In the genomic region with DNA sequence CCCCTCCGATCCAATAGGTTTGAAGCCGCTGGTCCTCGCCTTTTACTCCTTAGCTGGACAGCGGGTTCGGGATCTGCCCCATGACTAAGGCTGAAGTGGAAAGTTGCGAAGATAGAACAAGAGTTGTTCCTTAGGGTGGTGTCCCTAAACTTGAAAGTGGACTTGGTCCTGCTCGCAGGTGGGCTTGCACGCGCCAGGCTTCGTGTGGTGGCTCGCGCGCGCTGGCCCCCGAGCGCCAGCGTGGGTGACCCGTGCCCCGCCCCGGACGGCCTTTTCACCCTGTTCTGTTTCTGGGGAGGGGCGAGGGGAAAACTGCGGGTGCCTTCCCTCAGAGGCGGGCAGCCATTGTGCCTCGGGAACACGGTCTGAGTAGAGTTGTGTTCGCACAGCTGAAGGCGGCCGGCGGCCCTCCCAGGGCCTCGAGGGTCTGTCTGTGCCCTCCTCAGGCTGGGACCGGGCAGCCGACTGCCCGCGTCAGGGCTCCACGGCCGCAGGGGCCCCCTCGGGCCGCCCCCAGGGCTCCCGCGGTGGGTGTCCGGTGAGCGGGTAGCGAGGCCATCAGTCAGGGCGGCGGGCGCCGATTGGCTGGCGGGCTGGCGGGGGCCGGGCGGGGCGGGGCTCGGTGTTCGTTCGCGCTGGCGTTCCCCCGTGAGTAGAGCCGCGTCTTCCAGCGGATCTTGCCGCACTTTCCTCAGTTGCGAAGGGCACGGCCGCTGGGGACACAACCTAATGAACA, we compare ENCODE assay signal across 1 cellular context.
A peak's percentile ranks its signal among the peaks of the same experiment; 100 is the strongest.
TF ChIP-seq lines count a peak whose summit lies in the region.

No MANE protein-coding gene starts in this region.

TF ChIP-seq in HepG2, 621 proteins besides CTCF, POLR2A, EP300 and RAD21 (continued from another document and continues in another):
- TF ChIP-seq ARID5B (CRISPR knock-in tag; IDR thresholded peaks at IDR 0.05) = peak; percentile 62
- TF ChIP-seq RFX5 (IDR thresholded peaks at IDR 0.05; ENCODE audit: low read depth, low read length) = no peak
- no peak for TF ChIP-seq ZNF260 (CRISPR knock-in tag; IDR thresholded peaks at IDR 0.05; ENCODE audit: borderline replicate concordance, low read depth)
- no peak for TF ChIP-seq ZFP36 (IDR thresholded peaks at IDR 0.05; ENCODE audit: borderline replicate concordance, low read depth, low read length, partially characterized antibody)
- peak; percentile 76; the same call in 1 of the 2 replicates for TF ChIP-seq YEATS4 (CRISPR knock-in tag; IDR thresholded peaks at IDR 0.05; ENCODE audit: borderline replicate concordance)
- peak; percentile 35; the same call in 1 of the 2 replicates for TF ChIP-seq MAF1 (CRISPR knock-in tag; IDR thresholded peaks at IDR 0.05; ENCODE audit: borderline replicate concordance)
- peak; percentile 98 for TF ChIP-seq KDM5B (CRISPR knock-in tag; IDR thresholded peaks at IDR 0.05; ENCODE audit: borderline replicate concordance)
- no peak for TF ChIP-seq ZNF672 (CRISPR knock-in tag; IDR thresholded peaks at IDR 0.05)
- peak; percentile 35; the same call in 1 of the 2 replicates for TF ChIP-seq GATAD2A (CRISPR knock-in tag; IDR thresholded peaks at IDR 0.05)
- TF ChIP-seq, protein P1, sequence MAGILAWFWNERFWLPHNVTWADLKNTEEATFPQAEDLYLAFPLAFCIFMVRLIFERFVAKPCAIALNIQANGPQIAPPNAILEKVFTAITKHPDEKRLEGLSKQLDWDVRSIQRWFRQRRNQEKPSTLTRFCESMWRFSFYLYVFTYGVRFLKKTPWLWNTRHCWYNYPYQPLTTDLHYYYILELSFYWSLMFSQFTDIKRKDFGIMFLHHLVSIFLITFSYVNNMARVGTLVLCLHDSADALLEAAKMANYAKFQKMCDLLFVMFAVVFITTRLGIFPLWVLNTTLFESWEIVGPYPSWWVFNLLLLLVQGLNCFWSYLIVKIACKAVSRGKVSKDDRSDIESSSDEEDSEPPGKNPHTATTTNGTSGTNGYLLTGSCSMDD (CRISPR knock-in tag; IDR thresholded peaks at IDR 0.05) = peak; percentile 58; the same call in 1 of the 2 replicates
- TF ChIP-seq, protein P2, sequence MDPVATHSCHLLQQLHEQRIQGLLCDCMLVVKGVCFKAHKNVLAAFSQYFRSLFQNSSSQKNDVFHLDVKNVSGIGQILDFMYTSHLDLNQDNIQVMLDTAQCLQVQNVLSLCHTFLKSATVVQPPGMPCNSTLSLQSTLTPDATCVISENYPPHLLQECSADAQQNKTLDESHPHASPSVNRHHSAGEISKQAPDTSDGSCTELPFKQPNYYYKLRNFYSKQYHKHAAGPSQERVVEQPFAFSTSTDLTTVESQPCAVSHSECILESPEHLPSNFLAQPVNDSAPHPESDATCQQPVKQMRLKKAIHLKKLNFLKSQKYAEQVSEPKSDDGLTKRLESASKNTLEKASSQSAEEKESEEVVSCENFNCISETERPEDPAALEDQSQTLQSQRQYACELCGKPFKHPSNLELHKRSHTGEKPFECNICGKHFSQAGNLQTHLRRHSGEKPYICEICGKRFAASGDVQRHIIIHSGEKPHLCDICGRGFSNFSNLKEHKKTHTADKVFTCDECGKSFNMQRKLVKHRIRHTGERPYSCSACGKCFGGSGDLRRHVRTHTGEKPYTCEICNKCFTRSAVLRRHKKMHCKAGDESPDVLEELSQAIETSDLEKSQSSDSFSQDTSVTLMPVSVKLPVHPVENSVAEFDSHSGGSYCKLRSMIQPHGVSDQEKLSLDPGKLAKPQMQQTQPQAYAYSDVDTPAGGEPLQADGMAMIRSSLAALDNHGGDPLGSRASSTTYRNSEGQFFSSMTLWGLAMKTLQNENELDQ (CRISPR knock-in tag; IDR thresholded peaks at IDR 0.05; ENCODE audit: borderline replicate concordance) = 0 out of 2 replicates have a peak, but pooled peaks have one; percentile 13
- TF ChIP-seq HES4 (CRISPR knock-in tag; IDR thresholded peaks at IDR 0.05; ENCODE audit: borderline replicate concordance) = peak; percentile 79
- peak; percentile 83 for TF ChIP-seq SALL2 (CRISPR knock-in tag; IDR thresholded peaks at IDR 0.05)
- TF ChIP-seq, protein P3, sequence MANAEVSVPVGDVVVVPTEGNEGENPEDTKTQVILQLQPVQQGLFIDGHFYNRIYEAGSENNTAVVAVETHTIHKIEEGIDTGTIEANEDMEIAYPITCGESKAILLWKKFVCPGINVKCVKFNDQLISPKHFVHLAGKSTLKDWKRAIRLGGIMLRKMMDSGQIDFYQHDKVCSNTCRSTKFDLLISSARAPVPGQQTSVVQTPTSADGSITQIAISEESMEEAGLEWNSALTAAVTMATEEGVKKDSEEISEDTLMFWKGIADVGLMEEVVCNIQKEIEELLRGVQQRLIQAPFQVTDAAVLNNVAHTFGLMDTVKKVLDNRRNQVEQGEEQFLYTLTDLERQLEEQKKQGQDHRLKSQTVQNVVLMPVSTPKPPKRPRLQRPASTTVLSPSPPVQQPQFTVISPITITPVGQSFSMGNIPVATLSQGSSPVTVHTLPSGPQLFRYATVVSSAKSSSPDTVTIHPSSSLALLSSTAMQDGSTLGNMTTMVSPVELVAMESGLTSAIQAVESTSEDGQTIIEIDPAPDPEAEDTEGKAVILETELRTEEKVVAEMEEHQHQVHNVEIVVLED (CRISPR knock-in tag; IDR thresholded peaks at IDR 0.05; ENCODE audit: borderline replicate concordance) = peak; percentile 39; the same call in 1 of the 2 replicates
- TF ChIP-seq ZBTB25 (CRISPR knock-in tag; IDR thresholded peaks at IDR 0.05) = peak; percentile 46; the same call in 1 of the 2 replicates
- TF ChIP-seq SKI (IDR thresholded peaks at IDR 0.05; ENCODE audit: partially characterized antibody) = no peak
- TF ChIP-seq ZNF431 (CRISPR knock-in tag; IDR thresholded peaks at IDR 0.05; ENCODE audit: borderline replicate concordance, low read depth) = no peak
- TF ChIP-seq PPARG (CRISPR knock-in tag; conservative IDR thresholded peaks at IDR 0.05) = peak; percentile 24; the same call in 1 of the 2 replicates
- TF ChIP-seq ZNF20 (CRISPR knock-in tag; IDR thresholded peaks at IDR 0.05) = 0 out of 2 replicates have a peak, but pooled peaks have one; percentile 54
- TF ChIP-seq SP5 (CRISPR knock-in tag; IDR thresholded peaks at IDR 0.05; ENCODE audit: borderline replicate concordance, low read depth) = peak; percentile 74
- TF ChIP-seq PHF8 (CRISPR knock-in tag; IDR thresholded peaks at IDR 0.05) = peak; percentile 65
- peak; percentile 32; the same call in 1 of the 2 replicates for TF ChIP-seq ZSCAN12 (CRISPR knock-in tag; IDR thresholded peaks at IDR 0.05)
- TF ChIP-seq NR1H2 (CRISPR knock-in tag; IDR thresholded peaks at IDR 0.05; ENCODE audit: borderline replicate concordance, low read depth) = 0 out of 2 replicates have a peak, but pooled peaks have one; percentile 68
- TF ChIP-seq SRSF1 (optimal IDR thresholded peaks at IDR 0.05; ENCODE audit: low read depth, low read length) = peak; percentile 78
- 0 out of 2 replicates have a peak, but pooled peaks have one; percentile 68 for TF ChIP-seq IKZF5 (CRISPR knock-in tag; IDR thresholded peaks at IDR 0.05)
- TF ChIP-seq MEIS1 (CRISPR knock-in tag; IDR thresholded peaks at IDR 0.05; ENCODE audit: borderline replicate concordance) = peak; percentile 49; the same call in 1 of the 2 replicates
- peak; percentile 42; the same call in 1 of the 2 replicates for TF ChIP-seq KMT2B (CRISPR knock-in tag; IDR thresholded peaks at IDR 0.05)
- no peak; the same call in 1 of the 2 replicates for TF ChIP-seq SOX13 (IDR thresholded peaks at IDR 0.05)
- TF ChIP-seq SOX13 (CRISPR knock-in tag; conservative IDR thresholded peaks at IDR 0.05 in 1 of 2, IDR thresholded peaks at IDR 0.05 in 1 of 2) = peak in 1 of 2 experiments; percentile 31; a peak in 1 of 4 replicates
- TF ChIP-seq, protein P4, sequence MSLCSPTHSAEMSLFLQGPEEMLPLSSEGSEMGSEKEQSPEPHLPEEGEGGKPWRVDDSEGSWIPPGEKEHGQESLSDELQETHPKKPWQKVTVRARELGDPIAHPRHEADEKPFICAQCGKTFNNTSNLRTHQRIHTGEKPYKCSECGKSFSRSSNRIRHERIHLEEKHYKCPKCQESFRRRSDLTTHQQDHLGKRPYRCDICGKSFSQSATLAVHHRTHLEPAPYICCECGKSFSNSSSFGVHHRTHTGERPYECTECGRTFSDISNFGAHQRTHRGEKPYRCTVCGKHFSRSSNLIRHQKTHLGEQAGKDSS (CRISPR knock-in tag; IDR thresholded peaks at IDR 0.05; ENCODE audit: borderline replicate concordance, low read depth) = no peak; the same call in 1 of the 2 replicates
- no peak for TF ChIP-seq NCOA5 (CRISPR knock-in tag; IDR thresholded peaks at IDR 0.05)
- no peak for TF ChIP-seq DBP (CRISPR knock-in tag; IDR thresholded peaks at IDR 0.05; ENCODE audit: not compliant biosample characterization)
- peak; percentile 78; the same call in 1 of the 2 replicates for TF ChIP-seq KLF12 (CRISPR knock-in tag; IDR thresholded peaks at IDR 0.05; ENCODE audit: borderline replicate concordance)
- TF ChIP-seq MIER2 (CRISPR knock-in tag; IDR thresholded peaks at IDR 0.05) = 0 out of 2 replicates have a peak, but pooled peaks have one; percentile 20
- TF ChIP-seq ZNF326 (CRISPR knock-in tag; IDR thresholded peaks at IDR 0.05; ENCODE audit: borderline replicate concordance) = no peak
- no peak for TF ChIP-seq ZNF335 (CRISPR knock-in tag; IDR thresholded peaks at IDR 0.05)
- peak; percentile 89 for TF ChIP-seq MXD1 (CRISPR knock-in tag; IDR thresholded peaks at IDR 0.05)
